11 cellular contexts compared by ENCODE assay signal in genomic region chr20:51732454-51732791, GRCh38. TPM values are rescaled to one million over a fixed set of nuclear protein-coding genes. Genes with fewer than 3 reads are reported as not detected.
A peak's percentile ranks its signal among the peaks of the same experiment; 100 is the strongest.
DNase-seq lines count a peak whose midpoint lies in the region; ATAC-seq and TF ChIP-seq lines count a peak whose summit lies in the region.
"Had no signal": no experiment of that assay in that cellular context is flagged by ENCODE, and none has a peak within 500 bp of the region (broad histone marks: within the 10 kb centered on the region; RNA-seq: fewer than 3 reads in every experiment).

No MANE protein-coding gene starts in this region.

- H3K4me1 Mint-ChIP-seq in activated CD4-positive, alpha-beta T cell treated with anti-CD3 and anti-CD28 coated beads for 36 hours: peaks cover 13% of the 10 kb centered on the region
- H3K4me1 Mint-ChIP-seq in activated CD4-positive, alpha-beta T cell treated with anti-CD3 and anti-CD28 coated beads, Interleukin-2, amount 10 ng/mL, durations not matched to agents 7 days and 5 days: no peaks in the 10 kb centered on the region
- peaks cover 6% of the 10 kb centered on the region for H3K4me1 Mint-ChIP-seq in endothelial cell (ENCODE audit: unreplicated experiment)
- H3K4me1 Mint-ChIP-seq: activated B cell treated with CpG ODN at 0.5 μM for 24 hours had no signal

- H3K4me3 Mint-ChIP-seq in activated CD4-positive, alpha-beta T cell treated with anti-CD3 and anti-CD28 coated beads for 36 hours: peak overlapping the region; percentile 67
- no peak overlapping the region for H3K4me3 Mint-ChIP-seq in activated CD4-positive, alpha-beta T cell treated with anti-CD3 and anti-CD28 coated beads, Interleukin-2, amount 10 ng/mL, durations not matched to agents 7 days and 5 days
- no peak overlapping the region for H3K4me3 Mint-ChIP-seq in endothelial cell (ENCODE audit: unreplicated experiment)
- H3K4me3 Mint-ChIP-seq: activated B cell treated with CpG ODN at 0.5 μM for 24 hours had no signal

- peak overlapping the region; percentile 87 for H3K27ac Mint-ChIP-seq in activated CD4-positive, alpha-beta T cell treated with anti-CD3 and anti-CD28 coated beads for 36 hours
- H3K27ac Mint-ChIP-seq in activated CD4-positive, alpha-beta T cell treated with anti-CD3 and anti-CD28 coated beads, Interleukin-2, amount 10 ng/mL, durations not matched to agents 7 days and 5 days: no peak overlapping the region
- no peak overlapping the region for H3K27ac Mint-ChIP-seq in endothelial cell (ENCODE audit: unreplicated experiment)
- H3K27ac Mint-ChIP-seq: activated B cell treated with CpG ODN at 0.5 μM for 24 hours had no signal

- H3K27me3 Mint-ChIP-seq in activated CD4-positive, alpha-beta T cell treated with anti-CD3 and anti-CD28 coated beads for 36 hours: peaks cover 3% of the 10 kb centered on the region
- no peaks in the 10 kb centered on the region for H3K27me3 Mint-ChIP-seq in activated CD4-positive, alpha-beta T cell treated with anti-CD3 and anti-CD28 coated beads, Interleukin-2, amount 10 ng/mL, durations not matched to agents 7 days and 5 days
- H3K27me3 Mint-ChIP-seq in endothelial cell (ENCODE audit: unreplicated experiment): peaks cover 2% of the 10 kb centered on the region

- no peak for TF ChIP-seq CTCF in left lung (IDR thresholded peaks at IDR 0.05)
- TF ChIP-seq CTCF in endothelial cell (IDR thresholded peaks at IDR 0.05; ENCODE audit: unreplicated experiment): no peak

- peak; percentile 80 for ATAC-seq in activated CD4-positive, alpha-beta T cell treated with anti-CD3 and anti-CD28 coated beads for 36 hours
- peak; percentile 60 for ATAC-seq in left lung

- H3K36me3 Mint-ChIP-seq in activated CD4-positive, alpha-beta T cell treated with anti-CD3 and anti-CD28 coated beads for 36 hours (ENCODE audit: low read depth): no peaks in the 10 kb centered on the region
- H3K36me3 Mint-ChIP-seq in activated CD4-positive, alpha-beta T cell treated with anti-CD3 and anti-CD28 coated beads, Interleukin-2, amount 10 ng/mL, durations not matched to agents 7 days and 5 days (ENCODE audit: low read depth): no peaks in the 10 kb centered on the region
- H3K36me3 Mint-ChIP-seq in endothelial cell (ENCODE audit: low read depth, unreplicated experiment): no peaks in the 10 kb centered on the region

- no peaks in the 10 kb centered on the region for H3K27me3 ChIP-seq in left lung

- H3K27ac ChIP-seq in left lung: peak overlapping the region; percentile 37 to 75

- POLR2A ChIA-PET in activated CD4-positive, alpha-beta T cell treated with anti-CD3 and anti-CD28 coated beads for 36 hours (lab: Charles Lee): no interaction called here
- POLR2A ChIA-PET in activated CD4-positive, alpha-beta T cell treated with anti-CD3 and anti-CD28 coated beads, Interleukin-2, amount 10 ng/mL, durations not matched to agents 7 days and 5 days (lab: Charles Lee): no interaction called here

- no peak for DNase-seq in activated CD4-positive, alpha-beta T cell treated with anti-CD3 and anti-CD28 coated beads for 36 hours
- no peak for DNase-seq in activated CD4-positive, alpha-beta T cell treated with anti-CD3 and anti-CD28 coated beads, Interleukin-2, amount 10 ng/mL, durations not matched to agents 7 days and 5 days
- DNase-seq in cerebellar cortex (ENCODE audit: low spot score) (peak; percentile 60), left lung (no peak), superior temporal gyrus (ENCODE audit: extremely low spot score) (peak; percentile 65), NCI-H1092 treated with DMSO at 0.1 percent for 48 hours (lab: John Stamatoyannopoulos, UW) (no peak), iPS-NIHi11 (ENCODE audit: low spot score) (no peak), endothelial cell (ENCODE audit: low spot score) (no peak)
- DNase-seq: activated B cell treated with CpG ODN at 0.5 μM for 24 hours; NK-92 treated with Interleukin-12 subunit alpha and Interleukin-12 subunit beta, amount 100 ng/mL, for 24 hours had no signal

- H3K4me1 ChIP-seq in left lung: no peaks in the 10 kb centered on the region

- no peaks in the 10 kb centered on the region for H3K36me3 ChIP-seq in left lung

- H3K4me3 ChIP-seq in left lung: no peak overlapping the region
- H3K4me3 ChIP-seq: skin epidermis had no signal

- no peaks in the 10 kb centered on the region for H3K9me3 Mint-ChIP-seq in activated CD4-positive, alpha-beta T cell treated with anti-CD3 and anti-CD28 coated beads for 36 hours (ENCODE audit: low read depth)
- H3K9me3 Mint-ChIP-seq in activated CD4-positive, alpha-beta T cell treated with anti-CD3 and anti-CD28 coated beads, Interleukin-2, amount 10 ng/mL, durations not matched to agents 7 days and 5 days: no peaks in the 10 kb centered on the region
- no peaks in the 10 kb centered on the region for H3K9me3 Mint-ChIP-seq in endothelial cell (ENCODE audit: unreplicated experiment)
- H3K9me3 Mint-ChIP-seq: activated B cell treated with CpG ODN at 0.5 μM for 24 hours had no signal

- CTCF ChIA-PET in activated CD4-positive, alpha-beta T cell treated with anti-CD3 and anti-CD28 coated beads for 36 hours (lab: Charles Lee): interaction anchor here (1.1 to 1.3 kb wide), 2 partner anchors 11 to 31 kb away, joined by 3 to 7 read pairs; no protein-coding TSS in a partner anchor
- CTCF ChIA-PET in activated CD4-positive, alpha-beta T cell treated with anti-CD3 and anti-CD28 coated beads, Interleukin-2, amount 10 ng/mL, durations not matched to agents 7 days and 5 days (lab: Charles Lee): no interaction called here

- intact Hi-C loops in activated CD4-positive, alpha-beta T cell treated with anti-CD3 and anti-CD28 coated beads for 36 hours (cut with DNase I, micrococcal nuclease): no loop called here
- intact Hi-C loops in left lung (cut with DNase I): no loop called here

- no peaks in the 10 kb centered on the region for H3K9me3 ChIP-seq in left lung

RNA-seq across cellular contexts. Expression of gene ATP9A, which starts 35.8 kb away (rescaled TPM):
- total RNA-seq in activated CD4-positive, alpha-beta T cell treated with anti-CD3 and anti-CD28 coated beads for 36 hours: 1 to 10 TPM; 2.2 to 2.7 TPM
- under 1 TPM; 0.21 to 0.50 TPM for total RNA-seq in activated CD4-positive, alpha-beta T cell treated with anti-CD3 and anti-CD28 coated beads, Interleukin-2, amount 10 ng/mL, durations not matched to agents 7 days and 5 days
- total RNA-seq in left lung: 10 to 100 TPM; 15.3 to 34.2 TPM
- 30.6 TPM for total RNA-seq in endothelial cell (ENCODE audit: unreplicated experiment)

Comparison
In these comparisons a context has a peak if more than half of its experiments do, and no peak if none do; other contexts are left out.
1. DNase-seq: peak in cerebellar cortex (single experiment) and superior temporal gyrus (single experiment); none in activated CD4-positive, alpha-beta T cell treated with anti-CD3 and anti-CD28 coated beads for 36 hours (single experiment), activated CD4-positive, alpha-beta T cell treated with anti-CD3 and anti-CD28 coated beads, Interleukin-2, amount 10 ng/mL, durations not matched to agents 7 days and 5 days (single experiment), left lung (0 of 2), NCI-H1092 treated with DMSO at 0.1 percent for 48 hours (single experiment), iPS-NIHi11 (single experiment) and endothelial cell (single experiment).